23 cellular contexts compared by ENCODE assay signal in the genomic region with DNA sequence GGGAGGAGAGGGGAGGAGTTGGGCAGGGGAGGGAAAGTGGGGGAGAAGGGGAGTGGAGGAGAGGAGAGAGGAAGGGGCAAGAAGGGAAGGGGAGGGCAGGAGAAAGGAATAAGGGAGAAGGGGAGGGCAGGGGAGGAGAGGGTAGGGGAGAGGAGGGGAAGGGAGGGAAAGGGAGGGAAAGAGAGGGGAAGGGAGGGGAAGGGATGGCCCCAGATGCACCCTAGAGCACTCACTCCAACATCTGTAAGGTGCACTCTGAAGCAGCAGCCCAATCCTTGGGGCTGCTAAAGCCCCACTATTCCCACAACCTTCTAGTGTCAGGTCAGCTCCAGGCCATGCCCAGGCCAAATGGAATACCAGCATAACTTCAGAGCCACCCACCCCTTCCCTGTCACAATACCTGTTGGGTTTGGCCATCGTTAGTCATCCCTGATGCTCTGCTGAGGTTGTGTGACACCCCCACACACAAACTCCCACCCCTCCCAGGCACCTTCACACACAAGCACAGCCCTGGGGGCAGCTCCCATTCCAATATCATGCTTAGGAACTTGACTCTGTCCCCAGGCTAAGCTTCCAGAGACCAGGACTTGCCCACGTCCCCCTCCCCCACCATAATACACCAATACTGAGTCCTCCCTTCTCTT. TPM values are rescaled to one million over a fixed set of nuclear protein-coding genes. Genes with fewer than 3 reads are reported as not detected.
"Had no signal": no experiment of that assay in that cellular context is flagged by ENCODE, and none has a peak within 500 bp of the region (broad histone marks: within the 10 kb centered on the region; RNA-seq: fewer than 3 reads in every experiment).

No MANE protein-coding gene starts in this region.

- H3K27ac Mint-ChIP-seq: activated CD4-positive, alpha-beta T cell treated with anti-CD3 and anti-CD28 coated beads, Interleukin-2, amount 10 ng/mL, durations not matched to agents 24 days and 14 days; activated CD8-positive, alpha-beta memory T cell treated with anti-CD3 and anti-CD28 coated beads, Interleukin-2, amount 10 ng/mL, durations not matched to agents 7 days and 5 days; activated naive CD8-positive, alpha-beta T cell; activated T-cell treated with anti-CD3 and anti-CD28 coated beads, Interleukin-2, amount 50 U/mL, for 24 hours; T-helper 1 cell treated with Interleukin-12 subunit alpha and Interleukin-12 subunit beta and Interleukin-4 antibody, amounts not matched to agents 30 μg/mL and 1 μg/mL, for 36 hours; WTC11 had no signal

- H3K27me3 ChIP-seq: brain microvascular endothelial cell, cardiac muscle cell, SJSA1 had no signal

- H3K36me3 ChIP-seq: brain microvascular endothelial cell, cardiac muscle cell, SJSA1 had no signal

- H3K4me1 Mint-ChIP-seq: activated CD8-positive, alpha-beta memory T cell treated with anti-CD3 and anti-CD28 coated beads, Interleukin-2, amount 10 ng/mL, durations not matched to agents 7 days and 5 days had no signal

- H3K4me3 ChIP-seq: cardiac muscle cell, SJSA1 had no signal

- FAIRE-seq: RCC 7860 had no signal

- H3K9me3 Mint-ChIP-seq: activated CD4-positive, alpha-beta T cell treated with anti-CD3 and anti-CD28 coated beads, Interleukin-2, amount 10 ng/mL, durations not matched to agents 24 days and 14 days; activated T-cell treated with anti-CD3 and anti-CD28 coated beads, Interleukin-2, amount 50 U/mL, for 24 hours had no signal

- H3K9me3 ChIP-seq: SJSA1 had no signal

- H3K36me3 Mint-ChIP-seq: activated CD8-positive, alpha-beta memory T cell treated with anti-CD3 and anti-CD28 coated beads, Interleukin-2, amount 10 ng/mL, durations not matched to agents 7 days and 5 days; activated naive CD8-positive, alpha-beta T cell had no signal

- H3K4me3 Mint-ChIP-seq: activated CD4-positive, alpha-beta T cell treated with anti-CD3 and anti-CD28 coated beads, Interleukin-2, amount 10 ng/mL, durations not matched to agents 24 days and 14 days; activated CD8-positive, alpha-beta memory T cell treated with anti-CD3 and anti-CD28 coated beads, Interleukin-2, amount 10 ng/mL, durations not matched to agents 7 days and 5 days; activated naive CD8-positive, alpha-beta T cell; activated T-cell treated with anti-CD3 and anti-CD28 coated beads, Interleukin-2, amount 50 U/mL, for 24 hours; T-helper 1 cell treated with Interleukin-12 subunit alpha and Interleukin-12 subunit beta and Interleukin-4 antibody, amounts not matched to agents 30 μg/mL and 1 μg/mL, for 36 hours; WTC11 had no signal

- ATAC-seq: activated CD8-positive, alpha-beta memory T cell treated with anti-CD3 and anti-CD28 coated beads, Interleukin-2, amount 10 ng/mL, durations not matched to agents 7 days and 5 days; SK-N-SH treated with all-trans-retinoic acid at 6 μM for 48 hours had no signal

- H3K27ac ChIP-seq: brain microvascular endothelial cell, cardiac muscle cell, SJSA1 had no signal

- DNase-seq: activated CD4-positive, alpha-beta T cell treated with anti-CD3 and anti-CD28 coated beads, Interleukin-2, amount 10 ng/mL, durations not matched to agents 24 days and 14 days; activated CD4-positive, alpha-beta T cell treated with anti-CD3 and anti-CD28 coated beads, Interleukin-2, amount 50 U/mL, for 48 hours; activated CD4-positive, CD25-positive, alpha-beta regulatory T cell treated with anti-CD3 and anti-CD28 coated beads, Interleukin-2, amount 50 U/mL, for 72 hours; activated CD8-positive, alpha-beta memory T cell treated with anti-CD3 and anti-CD28 coated beads, Interleukin-2, amount 10 ng/mL, durations not matched to agents 7 days and 5 days; activated effector memory CD4-positive, alpha-beta T cell treated with anti-CD3 and anti-CD28 coated beads, Interleukin-2, amount 50 U/mL, for 16 hours; activated naive CD4-positive, alpha-beta T cell treated with Interleukin-2 at 50 U/mL for 16 hours; activated T-cell treated with anti-CD3 and anti-CD28 coated beads, Interleukin-2, amount 50 U/mL, for 24 hours; amygdala; brain microvascular endothelial cell; Karpas-422; NCI-H1105 treated with DMSO at 0.1 percent for 48 hours; NCI-H1436 treated with DMSO at 0.1 percent for 48 hours; NCI-H187; NCI-H2081; NCI-H446; SHP77 had no signal

RNA-seq across cellular contexts. Expression of a gene that starts 55.6 kb away (rescaled TPM):
- total RNA-seq: activated CD4-positive, alpha-beta T cell treated with anti-CD3 and anti-CD28 coated beads, Interleukin-2, amount 10 ng/mL, durations not matched to agents 24 days and 14 days; activated CD8-positive, alpha-beta memory T cell treated with anti-CD3 and anti-CD28 coated beads, Interleukin-2, amount 10 ng/mL, durations not matched to agents 7 days and 5 days had no signal
